ENCODE assay signal across 8 cellular contexts in the genomic region with DNA sequence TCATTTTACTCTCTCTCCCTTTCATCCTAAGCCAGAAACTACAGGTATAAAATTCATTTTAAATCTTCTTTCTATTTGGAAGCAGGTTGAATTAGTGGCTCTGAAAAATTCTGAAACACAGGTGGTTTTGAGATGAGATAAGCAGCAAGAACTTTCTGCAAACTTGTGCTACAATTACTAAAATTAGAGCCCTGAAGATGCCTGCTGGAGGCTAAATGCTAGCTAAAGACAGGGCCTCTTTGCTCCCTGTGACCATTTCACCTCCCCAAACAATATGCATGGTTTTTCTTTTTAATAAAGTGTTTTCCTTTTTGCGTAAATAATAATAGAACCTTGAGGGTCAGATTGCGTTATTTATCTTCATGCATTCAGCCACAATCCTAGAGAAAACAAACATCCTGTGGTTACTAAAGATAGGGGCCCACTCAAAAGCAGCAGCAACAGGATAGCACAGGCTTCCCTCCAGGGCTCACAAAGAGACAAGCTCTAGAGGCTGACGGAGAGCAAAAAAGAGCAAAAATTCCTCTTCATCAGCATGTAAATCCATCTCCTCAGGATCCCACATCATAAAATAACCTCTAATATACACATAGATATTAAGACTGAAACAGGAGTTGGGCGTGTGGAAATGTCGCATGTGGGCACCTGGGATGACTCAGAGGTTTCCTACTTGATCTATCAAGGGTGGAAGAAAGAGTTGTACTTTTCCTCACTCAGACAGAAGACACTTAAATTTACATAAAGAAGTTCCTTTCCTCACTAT. TPM values are rescaled to one million over a fixed set of nuclear protein-coding genes. Genes with fewer than 3 reads are reported as not detected.
DNase-seq lines count a peak whose midpoint lies in the region; ATAC-seq and TF ChIP-seq lines count a peak whose summit lies in the region.

No MANE protein-coding gene starts in this region.

- no peak for TF ChIP-seq CTCF in activated CD8-positive, alpha-beta T cell treated with anti-CD3 and anti-CD28 coated beads for 36 hours (IDR thresholded peaks at IDR 0.05)
- TF ChIP-seq CTCF in GM20000 (IDR thresholded peaks at IDR 0.05; ENCODE audit: extremely low read depth, missing control alignments): no peak
- TF ChIP-seq CTCF in CD4-positive, alpha-beta T cell (IDR thresholded peaks at IDR 0.05): no peak

- no peak overlapping the region for H3K27ac ChIP-seq in CD4-positive, alpha-beta T cell (ENCODE audit: low read depth, low read length)

- H3K27me3 ChIP-seq in CD4-positive, alpha-beta T cell (ENCODE audit: control insufficient read depth, insufficient read depth, low read length): no peaks in the 10 kb centered on the region

- CTCF ChIA-PET in activated CD8-positive, alpha-beta T cell treated with anti-CD3 and anti-CD28 coated beads for 36 hours (lab: Charles Lee): no interaction called here
- CTCF ChIA-PET in activated CD8-positive, alpha-beta T cell treated with anti-CD3 and anti-CD28 coated beads, Interleukin-2, amount 10 ng/mL, durations not matched to agents 7 days and 5 days (lab: Charles Lee): no interaction called here
- CTCF ChIA-PET in CD4-positive, alpha-beta T cell (lab: Charles Lee): no interaction called here

- H3K9me3 Mint-ChIP-seq in activated CD8-positive, alpha-beta T cell treated with anti-CD3 and anti-CD28 coated beads for 36 hours: no peaks in the 10 kb centered on the region
- H3K9me3 Mint-ChIP-seq in activated CD8-positive, alpha-beta T cell treated with anti-CD3 and anti-CD28 coated beads, Interleukin-2, amount 10 ng/mL, durations not matched to agents 7 days and 5 days (ENCODE audit: insufficient read depth): no peaks in the 10 kb centered on the region
- H3K9me3 Mint-ChIP-seq in naive B cell: no peaks in the 10 kb centered on the region
- no peaks in the 10 kb centered on the region for H3K9me3 Mint-ChIP-seq in CD4-positive, alpha-beta T cell

- H3K36me3 Mint-ChIP-seq in activated CD8-positive, alpha-beta T cell treated with anti-CD3 and anti-CD28 coated beads for 36 hours (ENCODE audit: low read depth): no peaks in the 10 kb centered on the region
- no peaks in the 10 kb centered on the region for H3K36me3 Mint-ChIP-seq in activated CD8-positive, alpha-beta T cell treated with anti-CD3 and anti-CD28 coated beads, Interleukin-2, amount 10 ng/mL, durations not matched to agents 7 days and 5 days (ENCODE audit: low read depth)
- H3K36me3 Mint-ChIP-seq in naive B cell: no peaks in the 10 kb centered on the region
- H3K36me3 Mint-ChIP-seq in CD4-positive, alpha-beta T cell (ENCODE audit: low read depth): no peaks in the 10 kb centered on the region

- peak; percentile 86 for ATAC-seq in activated CD8-positive, alpha-beta T cell treated with anti-CD3 and anti-CD28 coated beads for 36 hours
- no peak for ATAC-seq in activated CD8-positive, alpha-beta T cell treated with anti-CD3 and anti-CD28 coated beads, Interleukin-2, amount 10 ng/mL, durations not matched to agents 7 days and 5 days
- ATAC-seq in HG02938 (IDR thresholded peaks at IDR 0.05; ENCODE audit: unreplicated experiment) (peak; percentile 55), naive B cell (ENCODE audit: low read depth in 2 of 2) (peak; percentile 29 to 43)
- ATAC-seq in CD4-positive, alpha-beta T cell (ENCODE audit: poor library complexity): no peak

- peaks cover 33% of the 10 kb centered on the region for H3K4me1 Mint-ChIP-seq in activated CD8-positive, alpha-beta T cell treated with anti-CD3 and anti-CD28 coated beads for 36 hours (ENCODE audit: low read depth)
- H3K4me1 Mint-ChIP-seq in activated CD8-positive, alpha-beta T cell treated with anti-CD3 and anti-CD28 coated beads, Interleukin-2, amount 10 ng/mL, durations not matched to agents 7 days and 5 days (ENCODE audit: low read depth): peaks cover 32% of the 10 kb centered on the region
- H3K4me1 Mint-ChIP-seq in naive B cell: peaks cover 48 to 59% (median 58%) of the 10 kb centered on the region in 3 donors
- H3K4me1 Mint-ChIP-seq in CD4-positive, alpha-beta T cell (ENCODE audit: low read depth): no peaks in the 10 kb centered on the region

- POLR2A ChIA-PET in activated CD8-positive, alpha-beta T cell treated with anti-CD3 and anti-CD28 coated beads for 36 hours (lab: Charles Lee): no interaction called here
- POLR2A ChIA-PET in activated CD8-positive, alpha-beta T cell treated with anti-CD3 and anti-CD28 coated beads, Interleukin-2, amount 10 ng/mL, durations not matched to agents 7 days and 5 days (lab: Charles Lee): no interaction called here
- POLR2A ChIA-PET in CD4-positive, alpha-beta T cell (lab: Charles Lee): no interaction called here

- intact Hi-C loops in activated CD8-positive, alpha-beta T cell treated with anti-CD3 and anti-CD28 coated beads for 36 hours (cut with micrococcal nuclease): no loop called here
- intact Hi-C loops in CD4-positive, alpha-beta T cell (cut with DNase I, micrococcal nuclease): no loop called here

- DNase-seq in activated CD8-positive, alpha-beta T cell treated with anti-CD3 and anti-CD28 coated beads for 36 hours: peak; percentile 81
- DNase-seq in activated CD8-positive, alpha-beta T cell treated with anti-CD3 and anti-CD28 coated beads, Interleukin-2, amount 10 ng/mL, durations not matched to agents 7 days and 5 days: no peak
- peak; percentile 48 for DNase-seq in SHP77 treated with DMSO at 0.1 percent for 48 hours (lab: John Stamatoyannopoulos, UW)
- peak; percentile 20 for DNase-seq in naive B cell
- DNase-seq in GM20000 (ENCODE audit: low spot score): no peak
- no peak for DNase-seq in CD4-positive, alpha-beta T cell
- no peak for DNase-seq in globus pallidus (ENCODE audit: low spot score)

- peak overlapping the region; percentile 71 for H3K27ac Mint-ChIP-seq in activated CD8-positive, alpha-beta T cell treated with anti-CD3 and anti-CD28 coated beads for 36 hours
- H3K27ac Mint-ChIP-seq in activated CD8-positive, alpha-beta T cell treated with anti-CD3 and anti-CD28 coated beads, Interleukin-2, amount 10 ng/mL, durations not matched to agents 7 days and 5 days: no peak overlapping the region
- peak overlapping the region in 4 of 6 donors; percentile 15 to 73 (median 52) for H3K27ac Mint-ChIP-seq in naive B cell
- no peak overlapping the region for H3K27ac Mint-ChIP-seq in CD4-positive, alpha-beta T cell

- H3K9me3 ChIP-seq in CD4-positive, alpha-beta T cell (ENCODE audit: control insufficient read depth, low read length): no peaks in the 10 kb centered on the region

- H3K4me3 Mint-ChIP-seq in activated CD8-positive, alpha-beta T cell treated with anti-CD3 and anti-CD28 coated beads for 36 hours: peak overlapping the region; percentile 20
- no peak overlapping the region for H3K4me3 Mint-ChIP-seq in activated CD8-positive, alpha-beta T cell treated with anti-CD3 and anti-CD28 coated beads, Interleukin-2, amount 10 ng/mL, durations not matched to agents 7 days and 5 days
- H3K4me3 Mint-ChIP-seq in naive B cell: peak overlapping the region in 5 of 8 donors; percentile 2 to 53 (median 34)
- H3K4me3 Mint-ChIP-seq in CD4-positive, alpha-beta T cell: no peak overlapping the region

- H3K27me3 Mint-ChIP-seq in activated CD8-positive, alpha-beta T cell treated with anti-CD3 and anti-CD28 coated beads for 36 hours: peaks cover 5% of the 10 kb centered on the region
- H3K27me3 Mint-ChIP-seq in activated CD8-positive, alpha-beta T cell treated with anti-CD3 and anti-CD28 coated beads, Interleukin-2, amount 10 ng/mL, durations not matched to agents 7 days and 5 days (ENCODE audit: low read depth): no peaks in the 10 kb centered on the region
- H3K27me3 Mint-ChIP-seq in naive B cell: peaks cover 0 to 5% (median 0%) of the 10 kb centered on the region in 3 donors
- H3K27me3 Mint-ChIP-seq in CD4-positive, alpha-beta T cell: peaks cover 8% of the 10 kb centered on the region

RNA-seq across cellular contexts. Expression of a gene that starts 26.5 kb away (rescaled TPM):
- total RNA-seq in activated CD8-positive, alpha-beta T cell treated with anti-CD3 and anti-CD28 coated beads for 36 hours: not detected
- total RNA-seq in activated CD8-positive, alpha-beta T cell treated with anti-CD3 and anti-CD28 coated beads, Interleukin-2, amount 10 ng/mL, durations not matched to agents 7 days and 5 days: not detected
- polyA plus RNA-seq in naive B cell (ENCODE audit: low read depth in 6 of 6): 1 to 10 TPM in 1 of 6 donors, under 1 TPM in 3, not detected in 2; 0.36 to 1.1 (median 0.63) TPM
- not detected for total RNA-seq in CD4-positive, alpha-beta T cell

Comparison
In these comparisons a context has a peak if more than half of its experiments do, and no peak if none do; other contexts are left out.
1. ATAC-seq: peak in activated CD8-positive, alpha-beta T cell treated with anti-CD3 and anti-CD28 coated beads for 36 hours (single experiment), HG02938 (single experiment) and naive B cell (2 of 2); none in activated CD8-positive, alpha-beta T cell treated with anti-CD3 and anti-CD28 coated beads, Interleukin-2, amount 10 ng/mL, durations not matched to agents 7 days and 5 days (single experiment) and CD4-positive, alpha-beta T cell (single experiment).
2. DNase-seq: peak in activated CD8-positive, alpha-beta T cell treated with anti-CD3 and anti-CD28 coated beads for 36 hours (single experiment), SHP77 treated with DMSO at 0.1 percent for 48 hours (single experiment) and naive B cell (single experiment); none in activated CD8-positive, alpha-beta T cell treated with anti-CD3 and anti-CD28 coated beads, Interleukin-2, amount 10 ng/mL, durations not matched to agents 7 days and 5 days (single experiment), GM20000 (single experiment), CD4-positive, alpha-beta T cell (0 of 10) and globus pallidus (single experiment).
3. H3K27ac Mint-ChIP-seq: peak in activated CD8-positive, alpha-beta T cell treated with anti-CD3 and anti-CD28 coated beads for 36 hours (single experiment) and naive B cell (4 of 6); none in activated CD8-positive, alpha-beta T cell treated with anti-CD3 and anti-CD28 coated beads, Interleukin-2, amount 10 ng/mL, durations not matched to agents 7 days and 5 days (single experiment) and CD4-positive, alpha-beta T cell (single experiment).
4. H3K4me3 Mint-ChIP-seq: peak in activated CD8-positive, alpha-beta T cell treated with anti-CD3 and anti-CD28 coated beads for 36 hours (single experiment) and naive B cell (5 of 8); none in activated CD8-positive, alpha-beta T cell treated with anti-CD3 and anti-CD28 coated beads, Interleukin-2, amount 10 ng/mL, durations not matched to agents 7 days and 5 days (single experiment) and CD4-positive, alpha-beta T cell (single experiment).